8 cellular contexts compared by ENCODE assay signal in genomic region chr9:99824378-99825157, GRCh38. TPM values are rescaled to one million over a fixed set of nuclear protein-coding genes. Genes with fewer than 3 reads are reported as not detected.
DNase-seq lines count a peak whose midpoint lies in the region; ATAC-seq, FAIRE-seq and TF ChIP-seq lines count a peak whose summit lies in the region.

No MANE protein-coding gene starts in this region.

- H3K9me3 ChIP-seq in pancreas: no peaks in the 10 kb centered on the region

- intact Hi-C loops in activated T-helper 1 cell treated with anti-CD3 and anti-CD28 coated beads, Interleukin-12 subunit alpha, Interleukin-12 subunit beta, Interleukin-2, Interleukin-4 antibody, amounts not matched to agents 30 ng/mL and 10 ng/mL and 1 ng/mL, durations not matched to agents 14 hours and 24 hours and 36 hours (cut with micrococcal nuclease): loop anchor here (1.0 to 5.0 kb wide), 10 partner anchors 14 to 1842 kb away; partner anchors contain the start of genes ANP32B, MSANTD3, SEC61B and STX17
- intact Hi-C loops in pancreas (cut with DNase I): no loop called here

- H3K4me1 ChIP-seq in pancreas: peaks cover 0 to 3% (median 0%) of the 10 kb centered on the region in 3 donors

- peak overlapping the region; percentile 92 for H3K27ac Mint-ChIP-seq in activated T-helper 1 cell treated with anti-CD3 and anti-CD28 coated beads, Interleukin-12 subunit alpha, Interleukin-12 subunit beta, Interleukin-2, Interleukin-4 antibody, amounts not matched to agents 30 ng/mL and 10 ng/mL and 1 ng/mL, durations not matched to agents 14 hours and 24 hours and 36 hours

- peak; percentile 14 for DNase-seq in NCI-H2107 treated with DMSO at 0.1 percent for 48 hours (lab: John Stamatoyannopoulos, UW; ENCODE audit: unreplicated experiment)
- peak; percentile 57 for DNase-seq in activated T-helper 1 cell treated with anti-CD3 and anti-CD28 coated beads, Interleukin-12 subunit alpha, Interleukin-12 subunit beta, Interleukin-2, Interleukin-4 antibody, amounts not matched to agents 30 ng/mL and 10 ng/mL and 1 ng/mL, durations not matched to agents 14 hours and 24 hours and 36 hours (ENCODE audit: low spot score)
- peak in 1 of 2 donors; percentile 68 for DNase-seq in foreskin fibroblast
- peak; percentile 15 to 73 (median 44) for DNase-seq in pancreas
- DNase-seq in SW480 (ENCODE audit: low spot score): no peak

- H3K4me3 Mint-ChIP-seq in activated T-helper 1 cell treated with anti-CD3 and anti-CD28 coated beads, Interleukin-12 subunit alpha, Interleukin-12 subunit beta, Interleukin-2, Interleukin-4 antibody, amounts not matched to agents 30 ng/mL and 10 ng/mL and 1 ng/mL, durations not matched to agents 14 hours and 24 hours and 36 hours: peak overlapping the region; percentile 97

- no peaks in the 10 kb centered on the region for H3K36me3 ChIP-seq in pancreas

- FAIRE-seq in pancreas (lab: Jason Lieb, UNC): no peak

- TF ChIP-seq CTCF in GM12872 (IDR thresholded peaks at IDR 0.05; ENCODE audit: insufficient read depth, low read depth, low read length) (peak; percentile 80), foreskin fibroblast (IDR thresholded peaks at IDR 0.05; ENCODE audit: low read depth, low read length) (peak; percentile 64), pancreas (IDR thresholded peaks at IDR 0.05) (no peak)

- H3K27me3 Mint-ChIP-seq in activated T-helper 1 cell treated with anti-CD3 and anti-CD28 coated beads, Interleukin-12 subunit alpha, Interleukin-12 subunit beta, Interleukin-2, Interleukin-4 antibody, amounts not matched to agents 30 ng/mL and 10 ng/mL and 1 ng/mL, durations not matched to agents 14 hours and 24 hours and 36 hours (ENCODE audit: insufficient read depth): peaks cover 23% of the 10 kb centered on the region

- peak overlapping the region; percentile 88 to 89 for H3K4me3 ChIP-seq in foreskin fibroblast (ENCODE audit: low read depth in 1 of 2, low read length in 2 of 2)
- H3K4me3 ChIP-seq in pancreas: peak overlapping the region; percentile 31 to 84 (median 78)

- no peaks in the 10 kb centered on the region for H3K9me3 Mint-ChIP-seq in activated T-helper 1 cell treated with anti-CD3 and anti-CD28 coated beads, Interleukin-12 subunit alpha, Interleukin-12 subunit beta, Interleukin-2, Interleukin-4 antibody, amounts not matched to agents 30 ng/mL and 10 ng/mL and 1 ng/mL, durations not matched to agents 14 hours and 24 hours and 36 hours

- H3K4me1 Mint-ChIP-seq in activated T-helper 1 cell treated with anti-CD3 and anti-CD28 coated beads, Interleukin-12 subunit alpha, Interleukin-12 subunit beta, Interleukin-2, Interleukin-4 antibody, amounts not matched to agents 30 ng/mL and 10 ng/mL and 1 ng/mL, durations not matched to agents 14 hours and 24 hours and 36 hours (ENCODE audit: low read depth): peaks cover 74% of the 10 kb centered on the region

- peaks cover 48% of the 10 kb centered on the region for H3K36me3 Mint-ChIP-seq in activated T-helper 1 cell treated with anti-CD3 and anti-CD28 coated beads, Interleukin-12 subunit alpha, Interleukin-12 subunit beta, Interleukin-2, Interleukin-4 antibody, amounts not matched to agents 30 ng/mL and 10 ng/mL and 1 ng/mL, durations not matched to agents 14 hours and 24 hours and 36 hours (ENCODE audit: low read depth)

- no peak overlapping the region for H3K27ac ChIP-seq in pancreas

- H3K27me3 ChIP-seq in pancreas: no peaks in the 10 kb centered on the region

- 12 to 13% methylated on average over 55 to 56 of the region's 56 CpGs for WGBS in pancreas, 2 donors

- ATAC-seq in pancreas (no peak), HG02642 (IDR thresholded peaks at IDR 0.05; ENCODE audit: poor library complexity, unreplicated experiment) (no peak), HG02852 (IDR thresholded peaks at IDR 0.05; ENCODE audit: unreplicated experiment) (no peak)

RNA-seq across cellular contexts. Expression of gene NR4A3, which starts 2.9 kb away (rescaled TPM):
- 68.6 and 69.5 TPM in 2 replicates for total RNA-seq in activated T-helper 1 cell treated with anti-CD3 and anti-CD28 coated beads, Interleukin-12 subunit alpha, Interleukin-12 subunit beta, Interleukin-2, Interleukin-4 antibody, amounts not matched to agents 30 ng/mL and 10 ng/mL and 1 ng/mL, durations not matched to agents 14 hours and 24 hours and 36 hours
- 1 to 10 TPM in 4 of 6 donors, under 1 TPM in 2; 0.41 to 3.1 (median 1.1) TPM for total RNA-seq in pancreas
- polyA plus RNA-seq in pancreas: 1 to 10 TPM; 1.9 to 3.8 TPM

Comparison
In these comparisons a context has a peak if more than half of its experiments do, and no peak if none do; other contexts are left out.
1. CTCF ChIP-seq: peak in GM12872 (single experiment) and foreskin fibroblast (single experiment); none in pancreas (0 of 4).
2. RNA of gene NR4A3, which starts 2.9 kb away (total RNA-seq): 68.6 to 69.5 TPM in activated T-helper 1 cell treated with anti-CD3 and anti-CD28 coated beads, Interleukin-12 subunit alpha, Interleukin-12 subunit beta, Interleukin-2, Interleukin-4 antibody, amounts not matched to agents 30 ng/mL and 10 ng/mL and 1 ng/mL, durations not matched to agents 14 hours and 24 hours and 36 hours; 0.41 to 3.1 TPM in pancreas; every median in the first group is over 10 times any median in the second.